ENCODE assay signal across 10 cellular contexts in the genomic region with DNA sequence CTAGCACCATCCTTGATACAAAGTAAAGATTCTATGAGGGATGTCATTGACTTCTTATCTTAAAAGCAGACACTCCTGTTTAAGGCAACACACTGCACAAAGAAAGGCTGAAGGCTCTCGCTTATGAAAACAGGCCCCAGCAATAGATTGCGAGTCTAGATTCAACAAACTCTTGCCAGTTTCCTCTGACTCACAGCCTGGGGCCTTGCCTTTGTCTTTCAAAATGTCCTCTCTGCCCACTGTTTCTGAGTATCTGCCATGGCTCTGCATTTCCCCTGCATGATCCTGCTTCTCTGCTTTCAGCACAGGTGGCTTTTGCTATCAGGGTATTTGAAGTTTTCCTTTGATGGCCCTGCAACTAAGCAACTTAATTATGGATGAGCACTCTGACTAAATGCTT. TPM values are rescaled to one million over a fixed set of nuclear protein-coding genes. Genes with fewer than 3 reads are reported as not detected.
DNase-seq lines count a peak whose midpoint lies in the region; ATAC-seq, FAIRE-seq and TF ChIP-seq lines count a peak whose summit lies in the region.
"Had no signal": no experiment of that assay in that cellular context is flagged by ENCODE, and none has a peak within 500 bp of the region (broad histone marks: within the 10 kb centered on the region; RNA-seq: fewer than 3 reads in every experiment).

No MANE protein-coding gene starts in this region.

- H3K18ac ChIP-seq in H1 (ENCODE audit: extremely low read depth, low read length): no peak overlapping the region

- H2BK5ac ChIP-seq in H1 (ENCODE audit: low read depth, low read length): no peak overlapping the region

- 81% methylated on average over 2 of the region's 2 CpGs; no CpG with 5 or more reads in 1 of the 2 experiments for WGBS in H1 (ENCODE audit: extremely low coverage in 1 of 2, insufficient coverage in 1 of 2, insufficient read length in 1 of 2, insufficient replicate concordance in 2 of 2, low coverage in 1 of 2, low lambda C conversion rate in 2 of 2, missing lambda C conversion rate in 1 of 2), 2 experiments

- H3K27ac ChIP-seq in GM23338 (ENCODE audit: low read depth) (no peak overlapping the region), H1 (ENCODE audit: low read depth, low read length) (no peak overlapping the region)

- no peak overlapping the region for H3K14ac ChIP-seq in H1 (ENCODE audit: insufficient read length)

- H3K9me3 ChIP-seq in H1 (ENCODE audit: insufficient read depth in 2 of 2, low read depth in 1 of 2, low read length in 1 of 2): no peaks in the 10 kb centered on the region

- H4K20me1 ChIP-seq in GM23338 (replicated peaks; ENCODE audit: insufficient read depth) (no peaks in the 10 kb centered on the region), H1 (replicated peaks in 1 of 2; ENCODE audit: control insufficient read depth in 1 of 2, insufficient read depth in 2 of 2, low read length in 2 of 2) (no peaks in the 10 kb centered on the region)

- no peak overlapping the region for H3K27ac Mint-ChIP-seq in GM23338
- peak overlapping the region; percentile 63 for H3K27ac Mint-ChIP-seq in neural crest cell (ENCODE audit: unreplicated experiment)
- H3K27ac Mint-ChIP-seq: activated naive CD8-positive, alpha-beta T cell treated with anti-CD3 and anti-CD28 coated beads, Interleukin-2, amount 10 ng/mL, durations not matched to agents 7 days and 5 days had no signal

- no peaks in the 10 kb centered on the region for H3K9me2 ChIP-seq in GM23338 (ENCODE audit: insufficient read depth)

- H4K8ac ChIP-seq in H1 (ENCODE audit: extremely low read depth, insufficient read depth, low read length): no peak overlapping the region

- no peak overlapping the region for H2AK5ac ChIP-seq in H1 (ENCODE audit: low read depth, low read length)

- no peak overlapping the region for H3K4me3 ChIP-seq in GM23338
- H3K4me3 ChIP-seq in H1 (ENCODE audit: extremely low read depth in 1 of 4, insufficient read depth in 2 of 4, low read depth in 3 of 4, low read length in 4 of 4): no peak overlapping the region

- peak; percentile 78 for FAIRE-seq in H1 (lab: Jason Lieb, UNC)

- no peak overlapping the region for H2BK15ac ChIP-seq in H1 (ENCODE audit: low read length)

- H3K9me3 Mint-ChIP-seq in GM23338 (no peaks in the 10 kb centered on the region), neural crest cell (peaks cover 3% of the 10 kb centered on the region)
- H3K9me3 Mint-ChIP-seq: activated naive CD8-positive, alpha-beta T cell treated with anti-CD3 and anti-CD28 coated beads, Interleukin-2, amount 10 ng/mL, durations not matched to agents 7 days and 5 days had no signal

- H3K27me3 Mint-ChIP-seq in GM23338 (ENCODE audit: insufficient read depth, low read depth, poor library complexity) (no peaks in the 10 kb centered on the region), neural crest cell (ENCODE audit: low read depth) (no peaks in the 10 kb centered on the region)

- TF ChIP-seq CTCF in GM23338 (conservative IDR thresholded peaks at IDR 0.05; ENCODE audit: low read depth in 2 of 2) (no peak), H1 (IDR thresholded peaks at IDR 0.05; ENCODE audit: control extremely low read depth in 1 of 3, insufficient read depth in 1 of 3, low read depth in 1 of 3, low read length in 3 of 3) (no peak), neural crest cell (conservative IDR thresholded peaks at IDR 0.05) (no peak), GM20000 (IDR thresholded peaks at IDR 0.05; ENCODE audit: extremely low read depth, missing control alignments) (no peak)

- POLR2A ChIA-PET in H1 (lab: Charles Lee; ENCODE audit: partially characterized antibody): no interaction called here

- H2BK120ac ChIP-seq in H1 (replicated peaks; ENCODE audit: low read depth, low read length): no peak overlapping the region

- no peak overlapping the region for H2BK12ac ChIP-seq in H1 (ENCODE audit: low read depth, low read length)

- H3K9ac ChIP-seq in H1 (replicated peaks in 1 of 4; ENCODE audit: extremely low read depth in 1 of 4, low read depth in 3 of 4, low read length in 3 of 4): no peak overlapping the region

- no peaks in the 10 kb centered on the region for H3K27me3 ChIP-seq in GM23338 (ENCODE audit: insufficient read depth)
- no peaks in the 10 kb centered on the region for H3K27me3 ChIP-seq in H1 (replicated peaks in 1 of 4; ENCODE audit: control insufficient read depth in 3 of 4, extremely low read depth in 1 of 4, insufficient read depth in 3 of 4, low read length in 3 of 4)

- no peaks in the 10 kb centered on the region for H3K23me2 ChIP-seq in H1 (ENCODE audit: low read depth, low read length)

- no peak for TF ChIP-seq POLR2A in H1 (IDR thresholded peaks at IDR 0.05; ENCODE audit: control extremely low read depth in 1 of 2, low read depth in 2 of 2, low read length in 2 of 2)

- no peak overlapping the region for H3K56ac ChIP-seq in H1 (replicated peaks; ENCODE audit: insufficient read length, low read depth, low read length)

- H3K4me2 ChIP-seq in GM23338 (no peak overlapping the region), H1 (ENCODE audit: insufficient read depth in 1 of 2, low read depth in 2 of 2, low read length in 2 of 2) (no peak overlapping the region)

- no peaks in the 10 kb centered on the region for H3K36me3 Mint-ChIP-seq in GM23338 (ENCODE audit: low read depth)
- H3K36me3 Mint-ChIP-seq in neural crest cell (ENCODE audit: low read depth): no peaks in the 10 kb centered on the region
- H3K36me3 Mint-ChIP-seq: activated naive CD8-positive, alpha-beta T cell treated with anti-CD3 and anti-CD28 coated beads, Interleukin-2, amount 10 ng/mL, durations not matched to agents 7 days and 5 days had no signal

- H3K4me3 Mint-ChIP-seq in GM23338 (no peak overlapping the region), neural crest cell (no peak overlapping the region)
- H3K4me3 Mint-ChIP-seq: activated naive CD8-positive, alpha-beta T cell treated with anti-CD3 and anti-CD28 coated beads, Interleukin-2, amount 10 ng/mL, durations not matched to agents 7 days and 5 days had no signal

- H3K36me3 ChIP-seq in GM23338 (ENCODE audit: insufficient read depth) (no peaks in the 10 kb centered on the region), H1 (ENCODE audit: control insufficient read depth in 2 of 4, insufficient read depth in 4 of 4, low read length in 3 of 4) (no peaks in the 10 kb centered on the region)

- no peak overlapping the region for H2BK20ac ChIP-seq in H1 (ENCODE audit: low read length)

- H4K5ac ChIP-seq in H1 (ENCODE audit: insufficient read length, low read depth, low read length): no peak overlapping the region

- H3K23ac ChIP-seq in H1 (ENCODE audit: insufficient read length): no peak overlapping the region

- H3K4me1 Mint-ChIP-seq in GM23338 (peaks cover 9% of the 10 kb centered on the region), neural crest cell (no peaks in the 10 kb centered on the region)
- H3K4me1 Mint-ChIP-seq: activated naive CD8-positive, alpha-beta T cell treated with anti-CD3 and anti-CD28 coated beads, Interleukin-2, amount 10 ng/mL, durations not matched to agents 7 days and 5 days had no signal

- H3K4me1 ChIP-seq in GM23338 (ENCODE audit: insufficient read depth): peaks cover 6% of the 10 kb centered on the region; the same call in 1 of the 2 replicates
- no peaks in the 10 kb centered on the region; a peak in 2 of 7 replicates for H3K4me1 ChIP-seq in H1 (replicated peaks in 1 of 4; ENCODE audit: control insufficient read depth in 3 of 4, insufficient read depth in 4 of 4, low read length in 3 of 4)

- no peak for TF ChIP-seq EP300 in H1 (IDR thresholded peaks at IDR 0.05; ENCODE audit: borderline replicate concordance in 1 of 2, low read depth in 2 of 2, low read length in 2 of 2)

- ATAC-seq in GM23338 (peak; percentile 25; the same call in 2 of the 3 replicates), GM19324 (IDR thresholded peaks at IDR 0.05; ENCODE audit: low FRiP score, unreplicated experiment) (no peak)

- no peaks in the 10 kb centered on the region for H3F3A ChIP-seq in GM23338 (replicated peaks; ENCODE audit: low read depth)

- H2AFZ ChIP-seq in GM23338 (0 out of 2 replicates have a peak overlapping the region, but pooled peaks have one; percentile 32), H1 (ENCODE audit: low read length) (no peak overlapping the region)

- CTCF ChIA-PET in H1 (lab: Charles Lee; ENCODE audit: partially characterized antibody): interaction anchor here (0.7 to 2.2 kb wide), 5 partner anchors 33 to 127 kb away, joined by 3 to 7 read pairs (median 4); no protein-coding TSS in a partner anchor

- no peak overlapping the region for H4K91ac ChIP-seq in H1 (replicated peaks; ENCODE audit: insufficient read length, low read length)

- no peak for TF ChIP-seq RAD21 in H1 (IDR thresholded peaks at IDR 0.05 in 1 of 2, conservative IDR thresholded peaks at IDR 0.05 in 1 of 2; ENCODE audit: low read depth in 2 of 2, low read length in 2 of 2)

- H3K79me1 ChIP-seq in H1 (ENCODE audit: low read depth, low read length): no peaks in the 10 kb centered on the region

- DNase-seq in GM23338 (ENCODE audit: low spot score): peak; percentile 20
- DNase-seq in NCI-H748 (lab: John Stamatoyannopoulos, UW; ENCODE audit: unreplicated experiment): peak; percentile 92
- DNase-seq in H1 (ENCODE audit: low read depth in 1 of 2, low spot score in 2 of 2): no peak
- DNase-seq in neural crest cell (ENCODE audit: low read depth, low spot score): no peak
- no peak for DNase-seq in activated CD4-positive, CD25-positive, alpha-beta regulatory T cell (lab: John Stamatoyannopoulos, UW)
- no peak for DNase-seq in GM20000 (ENCODE audit: low spot score)
- DNase-seq: activated naive CD8-positive, alpha-beta T cell treated with anti-CD3 and anti-CD28 coated beads, Interleukin-2, amount 10 ng/mL, durations not matched to agents 7 days and 5 days; hypothalamus; NCI-H2029 treated with DMSO at 0.1 percent for 48 hours had no signal

- no peaks in the 10 kb centered on the region for H3K79me2 ChIP-seq in GM23338 (replicated peaks; ENCODE audit: insufficient read depth)
- H3K79me2 ChIP-seq in H1 (ENCODE audit: control insufficient read depth in 1 of 2, insufficient read depth in 2 of 2, low read length in 2 of 2): no peaks in the 10 kb centered on the region

- H3K4ac ChIP-seq in H1 (replicated peaks; ENCODE audit: insufficient read length, low read depth, low read length): no peak overlapping the region

RNA-seq across cellular contexts. Expression of gene NDP, which starts 32.4 kb away (rescaled TPM):
- 0.14 and 0.27 TPM in 2 replicates for total RNA-seq in GM23338 (2014; rRNA removed; shearing (Covaris generic))
- polyA plus RNA-seq in GM23338 (2016; fragmentation: Nextera tagmentation; extraction: Ambion mirVana): 0.47 TPM in 1 of 2 replicates, not detected in the other
- total RNA-seq in H1 (2021; fragmentation: NEBNext Ultra II Directional; extraction: Animal tissue kit (Norgen Biotek cat#: 25700)): 0.29 and 0.82 TPM in 2 replicates
- polyA plus RNA-seq in H1 (2011; rRNA removed): 0.14 and 0.26 TPM in 2 replicates
- 0.18 TPM for polyA plus RNA-seq in H1 (2011; cell fraction: cytosol; rRNA removed)
- 0.10 TPM for polyA plus RNA-seq in H1 (2011; cell fraction: nucleus; rRNA removed)
- polyA plus RNA-seq in H1 (2012, experiment 1 of 2): 0.15 to 0.39 TPM (median 0.26 TPM) in 4 replicates
- polyA plus RNA-seq in H1 (2012, experiment 2 of 2): not detected
- 0.32 TPM for polyA plus RNA-seq in H1 (2013, experiment 1 of 2)
- polyA plus RNA-seq in H1 (2013, experiment 2 of 2): 0.26 TPM
- 0.13 TPM in 1 of 2 replicates, not detected in the other for polyA minus RNA-seq in H1 (2011; rRNA and poly(A)+ RNA removed)
- polyA minus RNA-seq in H1 (2011; cell fraction: cytosol; rRNA and poly(A)+ RNA removed): not detected
- not detected for polyA minus RNA-seq in H1 (2011; cell fraction: nucleus; rRNA and poly(A)+ RNA removed)
- 4.2 and 4.3 TPM in 2 replicates for total RNA-seq in neural crest cell
- total RNA-seq: activated naive CD8-positive, alpha-beta T cell treated with anti-CD3 and anti-CD28 coated beads, Interleukin-2, amount 10 ng/mL, durations not matched to agents 7 days and 5 days had no signal

RNA-seq across cellular contexts. Expression of gene MAOB, which starts 58.6 kb away (rescaled TPM):
- total RNA-seq in GM23338 (2014; rRNA removed; shearing (Covaris generic)): 0.39 and 1.0 TPM in 2 replicates
- polyA plus RNA-seq in GM23338 (2016; fragmentation: Nextera tagmentation; extraction: Ambion mirVana) (1.1 and 1.3 TPM in 2 replicates), H1 (2011; rRNA removed) (0.96 and 1.1 TPM in 2 replicates)
- total RNA-seq in H1 (2021; fragmentation: NEBNext Ultra II Directional; extraction: Animal tissue kit (Norgen Biotek cat#: 25700)): 0.69 and 0.73 TPM in 2 replicates
- polyA plus RNA-seq in H1 (2011; cell fraction: cytosol; rRNA removed): 1.2 TPM
- polyA plus RNA-seq in H1 (2011; cell fraction: nucleus; rRNA removed): 0.31 TPM
- 0.76 to 1.5 TPM (median 1.1 TPM) in 4 replicates for polyA plus RNA-seq in H1 (2012, experiment 1 of 2)
- 0.68 TPM for polyA plus RNA-seq in H1 (2012, experiment 2 of 2)
- 0.65 TPM for polyA plus RNA-seq in H1 (2013, experiment 1 of 2)
- polyA plus RNA-seq in H1 (2013, experiment 2 of 2): 0.46 TPM
- 0.76 and 0.78 TPM in 2 replicates for polyA minus RNA-seq in H1 (2011; rRNA and poly(A)+ RNA removed)
- 0.73 TPM for polyA minus RNA-seq in H1 (2011; cell fraction: cytosol; rRNA and poly(A)+ RNA removed)
- not detected for polyA minus RNA-seq in H1 (2011; cell fraction: nucleus; rRNA and poly(A)+ RNA removed)
- 0.93 and 0.98 TPM in 2 replicates for total RNA-seq in neural crest cell
- total RNA-seq: activated naive CD8-positive, alpha-beta T cell treated with anti-CD3 and anti-CD28 coated beads, Interleukin-2, amount 10 ng/mL, durations not matched to agents 7 days and 5 days had no signal

Comparison
In these comparisons a context has a peak if more than half of its experiments do, and no peak if none do; other contexts are left out.
1. DNase-seq: peak in GM23338 (single experiment) and NCI-H748 (single experiment); none in H1 (0 of 2), neural crest cell (single experiment), activated CD4-positive, CD25-positive, alpha-beta regulatory T cell (0 of 4) and GM20000 (single experiment).